28 cellular contexts compared by ENCODE assay signal in genomic region chr17:33073416-33073815, GRCh38.
"Had no signal": no experiment of that assay in that cellular context is flagged by ENCODE, and none has a peak within 500 bp of the region (broad histone marks: within the 10 kb centered on the region; RNA-seq: fewer than 3 reads in every experiment).

No MANE protein-coding gene starts in this region.

- H2AFZ ChIP-seq: PC-9 had no signal

- H3K36me3 Mint-ChIP-seq: activated CD4-positive, alpha-beta memory T cell treated with anti-CD3 and anti-CD28 coated beads for 36 hours; activated naive CD4-positive, alpha-beta T cell treated with anti-CD3 and anti-CD28 coated beads, Interleukin-2, amount 50 U/mL, for 72 hours; brain had no signal

- H3K4me2 ChIP-seq: PC-9 had no signal

- H3K4me3 ChIP-seq: adrenal gland, PC-9 had no signal

- H3K4me1 ChIP-seq: adrenal gland had no signal

- H3K27ac Mint-ChIP-seq: activated CD4-positive, alpha-beta memory T cell treated with anti-CD3 and anti-CD28 coated beads for 36 hours; activated naive CD4-positive, alpha-beta T cell treated with anti-CD3 and anti-CD28 coated beads for 36 hours; activated naive CD4-positive, alpha-beta T cell treated with anti-CD3 and anti-CD28 coated beads, Interleukin-2, amount 50 U/mL, for 72 hours; activated T-helper 1 cell treated with anti-CD3 and anti-CD28 coated beads, Interleukin-12 subunit alpha, Interleukin-12 subunit beta, Interleukin-2, Interleukin-4 antibody, amounts not matched to agents 30 ng/mL and 10 ng/mL and 1 ng/mL, durations not matched to agents 14 hours and 24 hours and 36 hours had no signal

- DNase-seq: activated CD4-positive, alpha-beta memory T cell treated with anti-CD3 and anti-CD28 coated beads for 36 hours; activated CD4-positive, alpha-beta T cell treated with anti-CD3 and anti-CD28 coated beads, Interleukin-2, amount 50 U/mL, for 1 hour; activated CD8-positive, alpha-beta memory T cell treated with anti-CD3 and anti-CD28 coated beads, Interleukin-2, amount 50 U/mL, for 4 hours; activated gamma-delta T cell treated with Interleukin-2 at 50 U/mL for 16 hours; activated naive CD4-positive, alpha-beta T cell treated with anti-CD3 and anti-CD28 coated beads for 36 hours; activated T-cell treated with anti-CD3 and anti-CD28 coated beads for 4 hours; activated T-cell treated with anti-CD3 and anti-CD28 coated beads, Interleukin-2, amount 50 U/mL, for 4 hours; adrenal gland; caudate nucleus; NCI-H1417; NCI-H146; NCI-H187; NCI-H2107; NCI-H2171; NCI-H510A; NCI-H526; NCI-H748 treated with DMSO at 0.1 percent for 48 hours; NK-92 treated with Interleukin-12 subunit alpha and Interleukin-12 subunit beta, amount 100 ng/mL, for 24 hours; Right ventricle myocardium superior; SW 1271; T-helper 1 cell; T-helper 2 cell; T-helper 9 cell had no signal

- H3K9me3 ChIP-seq: adrenal gland had no signal

- H3K4me1 Mint-ChIP-seq: brain had no signal

- H3K36me3 ChIP-seq: adrenal gland had no signal

- H3K4me3 Mint-ChIP-seq: activated CD4-positive, alpha-beta memory T cell treated with anti-CD3 and anti-CD28 coated beads for 36 hours; activated naive CD4-positive, alpha-beta T cell treated with anti-CD3 and anti-CD28 coated beads for 36 hours; activated T-cell treated with anti-CD3 and anti-CD28 coated beads, Interleukin-2, amount 50 U/mL, for 4 hours; activated T-helper 1 cell treated with anti-CD3 and anti-CD28 coated beads, Interleukin-12 subunit alpha, Interleukin-12 subunit beta, Interleukin-2, Interleukin-4 antibody, amounts not matched to agents 30 ng/mL and 10 ng/mL and 1 ng/mL, durations not matched to agents 14 hours and 24 hours and 36 hours had no signal

- H3K27ac ChIP-seq: adrenal gland, PC-9 had no signal

- H3K27me3 ChIP-seq: adrenal gland had no signal

- H3K9me3 Mint-ChIP-seq: activated naive CD4-positive, alpha-beta T cell treated with anti-CD3 and anti-CD28 coated beads for 36 hours; activated naive CD4-positive, alpha-beta T cell treated with anti-CD3 and anti-CD28 coated beads, Interleukin-2, amount 50 U/mL, for 72 hours; activated T-helper 1 cell treated with anti-CD3 and anti-CD28 coated beads, Interleukin-12 subunit alpha, Interleukin-12 subunit beta, Interleukin-2, Interleukin-4 antibody, amounts not matched to agents 30 ng/mL and 10 ng/mL and 1 ng/mL, durations not matched to agents 14 hours and 24 hours and 36 hours had no signal

- FAIRE-seq: bronchial epithelial cell had no signal
